ENCODE assay signal across 1 cellular context in the genomic region with DNA sequence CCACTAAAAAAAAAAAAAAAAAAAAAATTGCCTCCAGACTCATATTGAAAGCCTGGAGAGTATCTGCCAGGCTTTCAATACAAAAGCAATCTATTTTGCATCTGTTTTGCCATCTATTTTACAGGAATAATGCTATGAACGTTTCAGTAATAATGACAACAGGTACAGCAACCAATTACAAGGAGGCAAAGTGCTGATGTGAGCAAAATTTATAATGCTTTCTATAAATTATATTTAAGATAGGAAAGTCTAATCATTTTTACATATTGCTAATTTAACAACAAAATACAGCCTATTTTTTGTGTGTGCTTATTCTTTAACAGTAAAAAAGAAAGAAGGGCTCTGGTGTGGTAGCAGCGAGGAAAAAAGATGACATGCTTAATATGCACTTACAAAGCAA.
TF ChIP-seq lines count a peak whose summit lies in the region.

No MANE protein-coding gene starts in this region.

TF ChIP-seq in IMR-90, 13 proteins besides CTCF, POLR2A, EP300 and RAD21:
- peak; percentile 92 for TF ChIP-seq MAFK (IDR thresholded peaks at IDR 0.05; ENCODE audit: low read depth, low read length)
- TF ChIP-seq MXI1 (IDR thresholded peaks at IDR 0.05; ENCODE audit: borderline replicate concordance, low read depth, low read length) = no peak
